In genomic region chr4:54217642-54218486, GRCh38 we compare ENCODE assay signal across 7 cellular contexts.
A peak's percentile ranks its signal among the peaks of the same experiment; 100 is the strongest.
DNase-seq lines count a peak whose midpoint lies in the region; ATAC-seq and TF ChIP-seq lines count a peak whose summit lies in the region.

No MANE protein-coding gene starts in this region.

- peak; percentile 69 for TF ChIP-seq CTCF in GM12874 (IDR thresholded peaks at IDR 0.05; ENCODE audit: insufficient read depth, low read depth, low read length)

- DNase-seq in NCI-H2196 treated with DMSO at 0.1 percent for 48 hours (lab: John Stamatoyannopoulos, UW; ENCODE audit: unreplicated experiment) = peak; percentile 38
- peak; percentile 3 to 14 (median 7) for DNase-seq in activated CD4-positive, CD25-positive, alpha-beta regulatory T cell (lab: John Stamatoyannopoulos, UW)
- DNase-seq in dedifferentiated amniotic fluid mesenchymal stem cell (ENCODE audit: extremely low spot score) = peak; percentile 94
- DNase-seq in kidney glomerular epithelial cell (lab: John Stamatoyannopoulos, UW) = peak; percentile 73
- DNase-seq in stimulated activated CD4-positive, alpha-beta T cell treated with anti-CD3 and anti-CD28 coated beads, Interleukin-2, amount 100 ng/mL, for 24 hours = peak; percentile 49 to 60

- peak; percentile 60 for ATAC-seq in HG03139 (IDR thresholded peaks at IDR 0.05; ENCODE audit: unreplicated experiment)

Comparison
In these comparisons a context has a peak if more than half of its experiments do, and no peak if none do; other contexts are left out.
1. Peak in every context shown above with its lines: DNase-seq and ATAC-seq.
2. DNase-seq: peak in every context shown above with its lines; median percentile 94 in dedifferentiated amniotic fluid mesenchymal stem cell; 73 in kidney glomerular epithelial cell; 54 in stimulated activated CD4-positive, alpha-beta T cell treated with anti-CD3 and anti-CD28 coated beads, Interleukin-2, amount 100 ng/mL, for 24 hours; 38 in NCI-H2196 treated with DMSO at 0.1 percent for 48 hours; 7 in activated CD4-positive, CD25-positive, alpha-beta regulatory T cell.